Comparison of ENCODE assay signal across 8 cellular contexts in the genomic region with DNA sequence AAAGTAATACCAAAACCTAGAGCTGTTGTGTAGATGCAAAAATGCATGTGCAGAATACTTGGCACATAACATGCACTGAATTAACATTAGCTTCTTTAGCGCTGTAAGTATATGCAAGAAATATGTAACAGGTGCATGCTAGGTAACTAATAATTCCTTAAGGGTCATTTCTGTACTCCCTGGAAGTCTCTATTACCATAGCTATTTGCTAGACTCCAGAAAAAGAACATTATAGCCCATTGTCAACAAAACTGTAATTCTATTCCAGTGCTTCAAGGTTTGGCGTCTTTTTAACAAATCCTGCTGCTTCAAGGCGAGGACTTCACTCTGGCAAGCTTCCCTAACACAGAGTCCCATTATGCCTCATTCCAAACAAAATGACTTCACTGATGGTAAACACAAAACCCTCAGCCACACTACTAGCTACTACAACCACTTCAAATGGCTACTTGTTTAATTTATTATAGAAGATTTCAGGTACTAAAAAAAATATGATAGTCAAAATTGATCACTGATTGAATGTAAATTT. TPM values are rescaled to one million over a fixed set of nuclear protein-coding genes. Genes with fewer than 3 reads are reported as not detected.
DNase-seq lines count a peak whose midpoint lies in the region; ATAC-seq and TF ChIP-seq lines count a peak whose summit lies in the region.

No MANE protein-coding gene starts in this region.

- CTCF ChIA-PET in activated CD4-positive, alpha-beta memory T cell treated with anti-CD3 and anti-CD28 coated beads, Interleukin-2, amount 10 ng/mL, durations not matched to agents 7 days and 5 days (lab: Charles Lee), result interaction anchor here (0.9 to 2.6 kb wide), 8 partner anchors 9 to 70 kb away, joined by 3 to 14 read pairs (median 4); a partner anchor contains a TSS

- no peak for TF ChIP-seq EP300 in suprapubic skin (IDR thresholded peaks at IDR 0.05)

- DNase-seq in NCI-H748 (lab: John Stamatoyannopoulos, UW; ENCODE audit: unreplicated experiment) (peak; percentile 56), NCI-H748 treated with DMSO at 0.1 percent for 48 hours (lab: John Stamatoyannopoulos, UW) (no peak), right atrium auricular region (ENCODE audit: low spot score) (no peak), suprapubic skin (ENCODE audit: low spot score in 2 of 2) (no peak), GDM1 (lab: John Stamatoyannopoulos, UW) (no peak)
- DNase-seq in activated CD4-positive, alpha-beta memory T cell treated with anti-CD3 and anti-CD28 coated beads, Interleukin-2, amount 10 ng/mL, durations not matched to agents 7 days and 5 days, result no peak

- peaks cover 64% of the 10 kb centered on the region for H3K4me1 Mint-ChIP-seq in activated CD4-positive, alpha-beta memory T cell treated with anti-CD3 and anti-CD28 coated beads, Interleukin-2, amount 10 ng/mL, durations not matched to agents 7 days and 5 days

- 27% methylated on average over 3 of the region's 3 CpGs for WGBS in suprapubic skin

- H3K4me1 ChIP-seq in right atrium auricular region (peaks cover 0 to 37% of the 10 kb centered on the region in 2 donors), suprapubic skin (peaks cover 62% of the 10 kb centered on the region)

- H3K27me3 Mint-ChIP-seq in activated CD4-positive, alpha-beta memory T cell treated with anti-CD3 and anti-CD28 coated beads, Interleukin-2, amount 10 ng/mL, durations not matched to agents 7 days and 5 days, result no peaks in the 10 kb centered on the region

- no peak for TF ChIP-seq POLR2A in suprapubic skin (IDR thresholded peaks at IDR 0.05)

- H3K27ac Mint-ChIP-seq in activated CD4-positive, alpha-beta memory T cell treated with anti-CD3 and anti-CD28 coated beads, Interleukin-2, amount 10 ng/mL, durations not matched to agents 7 days and 5 days, result peak overlapping the region; percentile 92

- H3K36me3 Mint-ChIP-seq in activated CD4-positive, alpha-beta memory T cell treated with anti-CD3 and anti-CD28 coated beads, Interleukin-2, amount 10 ng/mL, durations not matched to agents 7 days and 5 days (ENCODE audit: low read depth), result peaks cover 28% of the 10 kb centered on the region

- H3K36me3 ChIP-seq in right atrium auricular region, result no peaks in the 10 kb centered on the region
- H3K36me3 ChIP-seq in suprapubic skin, result no peaks in the 10 kb centered on the region

- H3K4me3 ChIP-seq in right atrium auricular region, result no peak overlapping the region
- H3K4me3 ChIP-seq in suprapubic skin, result peak overlapping the region; percentile 4

- no peaks in the 10 kb centered on the region for H3K9me3 Mint-ChIP-seq in activated CD4-positive, alpha-beta memory T cell treated with anti-CD3 and anti-CD28 coated beads, Interleukin-2, amount 10 ng/mL, durations not matched to agents 7 days and 5 days

- H3K9me3 ChIP-seq in right atrium auricular region, result no peaks in the 10 kb centered on the region
- no peaks in the 10 kb centered on the region for H3K9me3 ChIP-seq in suprapubic skin

- H3K4me3 Mint-ChIP-seq in activated CD4-positive, alpha-beta memory T cell treated with anti-CD3 and anti-CD28 coated beads, Interleukin-2, amount 10 ng/mL, durations not matched to agents 7 days and 5 days, result peak overlapping the region; percentile 88

- peak overlapping the region; percentile 71 to 83 for H3K27ac ChIP-seq in right atrium auricular region
- H3K27ac ChIP-seq in suprapubic skin, result peak overlapping the region; percentile 46

- H3K27me3 ChIP-seq in right atrium auricular region (no peaks in the 10 kb centered on the region), suprapubic skin (no peaks in the 10 kb centered on the region)

- POLR2A ChIA-PET in activated CD4-positive, alpha-beta memory T cell treated with anti-CD3 and anti-CD28 coated beads, Interleukin-2, amount 10 ng/mL, durations not matched to agents 7 days and 5 days (lab: Charles Lee), result interaction anchor here (0.8 to 7.7 kb wide), 10 partner anchors 9 to 74 kb away, joined by 3 to 128 read pairs (median 15); a partner anchor contains a TSS

- ATAC-seq in HG02588 (IDR thresholded peaks at IDR 0.05; ENCODE audit: unreplicated experiment), result no peak
- ATAC-seq in HG03135 (IDR thresholded peaks at IDR 0.05; ENCODE audit: unreplicated experiment), result no peak

- TF ChIP-seq CTCF in right atrium auricular region (IDR thresholded peaks at IDR 0.05) (no peak), suprapubic skin (IDR thresholded peaks at IDR 0.05) (no peak)

RNA-seq across cellular contexts. Expression of a gene that starts 32.7 kb away (rescaled TPM):
- total RNA-seq in activated CD4-positive, alpha-beta memory T cell treated with anti-CD3 and anti-CD28 coated beads, Interleukin-2, amount 10 ng/mL, durations not matched to agents 7 days and 5 days, result 100 to 1,000 TPM; 159 to 169 TPM
- total RNA-seq in right atrium auricular region (10 to 100 TPM; 39.1 to 54.2 TPM), suprapubic skin (100 to 1,000 TPM in 3 of 4 donors, 10 to 100 TPM in 1; 81.7 to 123 (median 111) TPM)
